In genomic region chr20:32444474-32445220, GRCh38 we compare ENCODE assay signal across 14 cellular contexts.
A peak's percentile ranks its signal among the peaks of the same experiment; 100 is the strongest.
DNase-seq lines count a peak whose midpoint lies in the region; ATAC-seq and TF ChIP-seq lines count a peak whose summit lies in the region.
"Had no signal": no experiment of that assay in that cellular context is flagged by ENCODE, and none has a peak within 500 bp of the region (broad histone marks: within the 10 kb centered on the region; RNA-seq: fewer than 3 reads in every experiment).

No MANE protein-coding gene starts in this region.

- H3K36me3 ChIP-seq in transverse colon: peaks cover 0 to 14% (median 1%) of the 10 kb centered on the region in 4 donors

- no peaks in the 10 kb centered on the region for H3K9me3 ChIP-seq in transverse colon
- H3K9me3 ChIP-seq: gastroesophageal sphincter, vagina had no signal

- no peaks in the 10 kb centered on the region for H3K36me3 Mint-ChIP-seq in activated naive CD4-positive, alpha-beta T cell treated with anti-CD3 and anti-CD28 coated beads, Interleukin-2, amount 50 U/mL, for 72 hours
- H3K36me3 Mint-ChIP-seq in naive B cell: no peaks in the 10 kb centered on the region

- TF ChIP-seq POLR2A in transverse colon (IDR thresholded peaks at IDR 0.05): no peak

- H3K27me3 Mint-ChIP-seq in naive B cell: no peaks in the 10 kb centered on the region

- intact Hi-C loops in transverse colon (cut with DNase I; ENCODE audit: low total_unique reads): loop anchor here (5.0 kb wide), 1 partner anchor 67 kb away; no protein-coding TSS in a partner anchor

- H3K4me3 Mint-ChIP-seq in naive B cell: peak overlapping the region in 1 of 8 donors; percentile 70

- peak; percentile 1 for DNase-seq in activated naive CD4-positive, alpha-beta T cell treated with Interleukin-2 at 50 U/mL for 16 hours
- DNase-seq in activated naive CD4-positive, alpha-beta T cell treated with anti-CD3 and anti-CD28 coated beads, Interleukin-2, amount 50 U/mL, for 16 hours: no peak
- peak in 1 of 2 donors; percentile 14 for DNase-seq in activated naive CD4-positive, alpha-beta T cell treated with anti-CD3 and anti-CD28 coated beads, Interleukin-2, amount 50 U/mL, for 72 hours (ENCODE audit: low spot score in 2 of 2)
- no peak for DNase-seq in naive B cell
- DNase-seq in transverse colon: peak; percentile 2
- DNase-seq: DMS79 treated with DMSO at 0.1 percent for 48 hours; effector memory CD4-positive, alpha-beta T cell; MV-4-11; NCI-H446 treated with DMSO at 0.1 percent for 48 hours had no signal

- H3K27ac ChIP-seq in transverse colon: no peak overlapping the region
- H3K27ac ChIP-seq: vagina had no signal

- H3K9me3 Mint-ChIP-seq in activated naive CD4-positive, alpha-beta T cell treated with anti-CD3 and anti-CD28 coated beads, Interleukin-2, amount 50 U/mL, for 72 hours: no peaks in the 10 kb centered on the region
- no peaks in the 10 kb centered on the region for H3K9me3 Mint-ChIP-seq in naive B cell

- WGBS in transverse colon (ENCODE audit: low coverage in 1 of 2), 2 donors: 84 to 89% methylated on average over 3 to 7 of the region's 7 CpGs

- H3K27me3 ChIP-seq in transverse colon: no peaks in the 10 kb centered on the region
- H3K27me3 ChIP-seq: gastroesophageal sphincter, vagina had no signal

- in situ Hi-C loops in transverse colon (cut with MboI; ENCODE audit: low pct_ligation_motif_present in 1 of 4, low pct_unique_long_range_greater_than_20kb in 1 of 4, low sequenced_read_pairs in 3 of 4): no loop called here

- peaks cover 26 to 52% (median 49%) of the 10 kb centered on the region in 3 donors for H3K4me1 Mint-ChIP-seq in naive B cell

- no peak for TF ChIP-seq CTCF in transverse colon (IDR thresholded peaks at IDR 0.05)

- peaks cover 0 to 14% (median 9%) of the 10 kb centered on the region in 4 donors for H3K4me1 ChIP-seq in transverse colon

- H3K4me3 ChIP-seq in transverse colon: no peak overlapping the region
- H3K4me3 ChIP-seq: gastroesophageal sphincter, vagina had no signal

- H3K27ac Mint-ChIP-seq in activated naive CD4-positive, alpha-beta T cell treated with anti-CD3 and anti-CD28 coated beads, Interleukin-2, amount 50 U/mL, for 72 hours: peak overlapping the region; percentile 72 to 80
- H3K27ac Mint-ChIP-seq in naive B cell: peak overlapping the region in 4 of 6 donors; percentile 42 to 81 (median 80)

- ATAC-seq in activated naive CD4-positive, alpha-beta T cell treated with anti-CD3 and anti-CD28 coated beads, Interleukin-2, amount 50 U/mL, for 72 hours: no peak
- ATAC-seq in naive B cell (ENCODE audit: low read depth in 2 of 2): no peak
- no peak for ATAC-seq in GM19452 (IDR thresholded peaks at IDR 0.05; ENCODE audit: unreplicated experiment)
- no peak for ATAC-seq in HG02970 (IDR thresholded peaks at IDR 0.05; ENCODE audit: low FRiP score, unreplicated experiment)
- ATAC-seq in HG03159 (IDR thresholded peaks at IDR 0.05; ENCODE audit: unreplicated experiment): no peak
- ATAC-seq: gastroesophageal sphincter had no signal

- no peak for TF ChIP-seq EP300 in transverse colon (IDR thresholded peaks at IDR 0.05; ENCODE audit: low read depth)

Comparison
In these comparisons a context has a peak if more than half of its experiments do, and no peak if none do; other contexts are left out.
1. DNase-seq: peak in activated naive CD4-positive, alpha-beta T cell treated with Interleukin-2 at 50 U/mL for 16 hours (single experiment) and transverse colon (single experiment); none in activated naive CD4-positive, alpha-beta T cell treated with anti-CD3 and anti-CD28 coated beads, Interleukin-2, amount 50 U/mL, for 16 hours (single experiment) and naive B cell (single experiment).